ENCODE assay signal across 3 cellular contexts in genomic region chr1:162880617-162881016, GRCh38. TPM values are rescaled to one million over a fixed set of nuclear protein-coding genes. Genes with fewer than 3 reads are reported as not detected.
"Had no signal": no experiment of that assay in that cellular context is flagged by ENCODE, and none has a peak within 500 bp of the region (broad histone marks: within the 10 kb centered on the region; RNA-seq: fewer than 3 reads in every experiment).

No MANE protein-coding gene starts in this region.

RNA-seq across cellular contexts. Expression of gene CCDC190, which starts 19.6 kb away (rescaled TPM):
- polyA plus RNA-seq: adipose tissue, adrenal gland, cardiac muscle cell had no signal
